31 cellular contexts compared by ENCODE assay signal in the genomic region with DNA sequence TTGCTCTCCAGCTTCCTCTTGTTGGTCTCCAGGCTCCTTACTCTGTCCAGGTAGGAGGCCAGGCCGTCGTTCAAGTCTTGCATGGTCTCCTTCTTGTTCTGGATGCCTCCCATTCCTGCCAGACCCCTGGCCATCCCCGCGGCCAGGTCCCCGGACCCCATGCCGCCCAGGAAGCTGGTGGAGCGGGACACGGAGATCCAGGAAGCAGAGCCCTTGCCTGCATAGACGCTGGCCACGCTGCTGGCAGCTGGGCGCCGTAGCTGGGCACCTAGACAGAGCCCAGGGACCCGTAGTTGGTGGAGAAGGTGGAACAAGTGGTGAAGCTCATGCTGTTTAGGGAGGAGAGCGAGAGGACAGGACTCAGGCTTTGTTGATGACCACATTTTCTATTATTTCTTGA.
"Had no signal": no experiment of that assay in that cellular context is flagged by ENCODE, and none has a peak within 500 bp of the region (broad histone marks: within the 10 kb centered on the region; RNA-seq: fewer than 3 reads in every experiment).

No MANE protein-coding gene starts in this region.

- H3K4me1 Mint-ChIP-seq: activated CD4-positive, alpha-beta T cell treated with anti-CD3 and anti-CD28 coated beads, Interleukin-2, amount 10 ng/mL, durations not matched to agents 7 days and 5 days; activated naive CD8-positive, alpha-beta T cell treated with anti-CD3 and anti-CD28 coated beads, Interleukin-2, amount 50 U/mL, for 24 hours had no signal

- H3K4me1 ChIP-seq: Peyer's patch, SJSA1 had no signal

- H3K4me3 Mint-ChIP-seq: activated CD4-positive, alpha-beta T cell treated with anti-CD3 and anti-CD28 coated beads, Interleukin-2, amount 10 ng/mL, durations not matched to agents 7 days and 5 days; activated CD8-positive, alpha-beta T cell treated with anti-CD3 and anti-CD28 coated beads, Interleukin-2, amount 10 ng/mL, durations not matched to agents 7 days and 5 days; activated naive CD8-positive, alpha-beta T cell; activated naive CD8-positive, alpha-beta T cell treated with anti-CD3 and anti-CD28 coated beads, Interleukin-2, amount 50 U/mL, for 24 hours; activated T-cell treated with anti-CD3 and anti-CD28 coated beads, Interleukin-2, amount 50 U/mL, for 24 hours; brain; T-helper 1 cell treated with Interleukin-12 subunit alpha and Interleukin-12 subunit beta and Interleukin-4 antibody, amounts not matched to agents 30 μg/mL and 1 μg/mL, for 36 hours; T-helper 2 cell treated with Interferon-gamma antibody and Interleukin-4, amounts not matched to agents 5 μg/mL and 100 μg/mL, for 36 hours had no signal

- H3K4me2 ChIP-seq: SK-N-SH had no signal

- H3K9me2 ChIP-seq: SK-N-SH had no signal

- H3K9me3 ChIP-seq: MG63, Peyer's patch, SJSA1, SK-N-SH had no signal

- H3K27me3 Mint-ChIP-seq: activated CD4-positive, alpha-beta T cell treated with anti-CD3 and anti-CD28 coated beads, Interleukin-2, amount 10 ng/mL, durations not matched to agents 7 days and 5 days; activated naive CD8-positive, alpha-beta T cell; activated naive CD8-positive, alpha-beta T cell treated with anti-CD3 and anti-CD28 coated beads, Interleukin-2, amount 50 U/mL, for 24 hours; activated T-cell treated with anti-CD3 and anti-CD28 coated beads, Interleukin-2, amount 50 U/mL, for 24 hours; brain had no signal

- H3K9me3 Mint-ChIP-seq: activated CD4-positive, alpha-beta T cell treated with anti-CD3 and anti-CD28 coated beads, Interleukin-2, amount 10 ng/mL, durations not matched to agents 7 days and 5 days; activated naive CD8-positive, alpha-beta T cell treated with anti-CD3 and anti-CD28 coated beads, Interleukin-2, amount 50 U/mL, for 24 hours; activated T-cell treated with anti-CD3 and anti-CD28 coated beads, Interleukin-2, amount 50 U/mL, for 24 hours; brain; T-helper 1 cell treated with Interleukin-12 subunit alpha and Interleukin-12 subunit beta and Interleukin-4 antibody, amounts not matched to agents 30 μg/mL and 1 μg/mL, for 36 hours; T-helper 2 cell treated with Interferon-gamma antibody and Interleukin-4, amounts not matched to agents 5 μg/mL and 100 μg/mL, for 36 hours had no signal

- H3K4me3 ChIP-seq: MG63, Peyer's patch, SJSA1 had no signal

- DNase-seq: activated CD4-positive, alpha-beta T cell treated with anti-CD3 and anti-CD28 coated beads, Interleukin-2, amount 10 ng/mL, durations not matched to agents 7 days and 5 days; activated CD4-positive, alpha-beta T cell treated with anti-CD3 and anti-CD28 coated beads, Interleukin-2, amount 50 U/mL, for 48 hours; activated CD8-positive, alpha-beta T cell treated with anti-CD3 and anti-CD28 coated beads, Interleukin-2, amount 10 ng/mL, durations not matched to agents 7 days and 5 days; activated gamma-delta T cell; activated naive CD4-positive, alpha-beta T cell treated with Interleukin-2 at 50 U/mL for 16 hours; activated naive CD8-positive, alpha-beta T cell treated with anti-CD3 and anti-CD28 coated beads, Interleukin-2, amount 50 U/mL, for 24 hours; activated T-cell treated with anti-CD3 and anti-CD28 coated beads, Interleukin-2, amount 50 U/mL, for 24 hours; anterior cingulate cortex; caudate nucleus; Kasumi-1; KBM-7; MG63; NCI-H1048; NCI-H1105 treated with DMSO at 0.1 percent for 48 hours; NCI-H1436; NCI-H1694 treated with DMSO at 0.1 percent for 48 hours; NCI-H2029; NCI-H345; NCI-H524 treated with DMSO at 0.1 percent for 48 hours; NK-92 treated with Interleukin-12 subunit alpha and Interleukin-12 subunit beta, amount 100 ng/mL, for 24 hours; PC-3; Peyer's patch; RPMI8226; SHP77 treated with DMSO at 0.1 percent for 48 hours; SK-N-SH had no signal

- H3K27ac Mint-ChIP-seq: activated CD4-positive, alpha-beta T cell treated with anti-CD3 and anti-CD28 coated beads, Interleukin-2, amount 10 ng/mL, durations not matched to agents 7 days and 5 days; activated CD8-positive, alpha-beta T cell treated with anti-CD3 and anti-CD28 coated beads, Interleukin-2, amount 10 ng/mL, durations not matched to agents 7 days and 5 days; activated naive CD8-positive, alpha-beta T cell; activated naive CD8-positive, alpha-beta T cell treated with anti-CD3 and anti-CD28 coated beads, Interleukin-2, amount 50 U/mL, for 24 hours; activated T-cell treated with anti-CD3 and anti-CD28 coated beads, Interleukin-2, amount 50 U/mL, for 24 hours; activated T-helper 2 cell treated with anti-CD3 and anti-CD28 coated beads, Interferon-gamma antibody, Interleukin-2, Interleukin-4, amounts not matched to agents 10 μg/mL and 5 μg/mL and 100 μg/mL, durations not matched to agents 14 hours and 24 hours and 36 hours; brain; T-helper 1 cell treated with Interleukin-12 subunit alpha and Interleukin-12 subunit beta and Interleukin-4 antibody, amounts not matched to agents 30 μg/mL and 1 μg/mL, for 36 hours; T-helper 2 cell treated with Interferon-gamma antibody and Interleukin-4, amounts not matched to agents 5 μg/mL and 100 μg/mL, for 36 hours had no signal

- ATAC-seq: activated CD8-positive, alpha-beta T cell treated with anti-CD3 and anti-CD28 coated beads, Interleukin-2, amount 10 ng/mL, durations not matched to agents 7 days and 5 days; activated naive CD8-positive, alpha-beta T cell treated with anti-CD3 and anti-CD28 coated beads, Interleukin-2, amount 50 U/mL, for 24 hours; PC-3 had no signal

- H3K36me3 Mint-ChIP-seq: activated naive CD8-positive, alpha-beta T cell; brain had no signal

- H3K9ac ChIP-seq: SK-N-SH had no signal

- H3K27me3 ChIP-seq: MG63, Peyer's patch, SJSA1 had no signal

- H3K27ac ChIP-seq: Peyer's patch, SJSA1 had no signal

- H3K36me3 ChIP-seq: MG63, Peyer's patch, SJSA1 had no signal
